7 cellular contexts compared by ENCODE assay signal in the genomic region with DNA sequence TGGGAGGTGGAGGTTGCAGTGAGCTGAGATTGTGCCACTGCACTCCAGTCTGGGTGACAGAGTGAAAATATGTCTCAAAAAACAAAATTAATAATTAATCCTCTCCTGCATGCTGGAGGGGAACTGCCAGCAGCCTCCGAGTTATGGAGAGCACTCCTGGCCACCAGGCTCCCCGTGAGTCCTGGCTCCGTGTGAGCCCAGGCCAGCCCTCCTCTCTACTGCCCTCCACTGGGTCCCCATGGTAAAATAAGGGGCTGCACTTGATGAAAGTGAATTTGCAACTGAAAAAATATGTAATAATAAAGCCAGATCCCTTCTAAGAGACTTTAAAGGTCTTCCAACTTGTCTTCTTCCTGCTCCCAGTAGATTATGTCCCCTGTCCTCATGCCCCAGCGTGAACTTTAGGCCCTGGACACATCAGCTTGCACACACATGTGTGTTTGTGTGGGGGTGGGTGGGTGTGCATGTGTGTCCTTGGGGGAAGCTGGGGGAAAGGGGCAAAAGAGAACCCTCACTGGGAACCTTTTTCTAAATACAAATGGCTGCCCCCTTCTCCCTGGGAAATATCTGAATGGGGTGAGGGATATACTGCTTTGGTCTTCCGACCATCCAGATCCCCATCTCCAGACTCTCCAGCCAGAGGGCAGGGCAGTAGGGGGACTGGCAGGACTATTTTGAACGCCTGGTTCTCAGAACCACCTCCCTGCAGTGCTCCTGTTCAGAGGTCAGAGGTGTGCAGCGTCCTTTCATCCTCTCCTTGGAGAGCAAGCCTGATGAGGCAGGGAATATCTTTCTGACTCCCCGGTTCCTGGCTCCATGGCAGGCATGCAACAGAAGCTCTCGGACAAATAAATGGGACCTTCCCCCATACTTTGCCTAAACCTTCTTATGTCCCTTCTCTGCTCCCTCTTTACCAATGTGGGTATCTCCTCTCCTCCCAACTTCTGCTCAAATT. TPM values are rescaled to one million over a fixed set of nuclear protein-coding genes. Genes with fewer than 3 reads are reported as not detected.
DNase-seq lines count a peak whose midpoint lies in the region; ATAC-seq and TF ChIP-seq lines count a peak whose summit lies in the region.

No MANE protein-coding gene starts in this region.

- 93% methylated on average over 9 of the region's 9 CpGs for WGBS in liver

- no peak overlapping the region for H3K4me3 Mint-ChIP-seq in activated naive CD8-positive, alpha-beta T cell treated with anti-CD3 and anti-CD28 coated beads, Interleukin-2, amount 10 ng/mL, durations not matched to agents 7 days and 5 days

- no peaks in the 10 kb centered on the region for H3K36me3 Mint-ChIP-seq in activated naive CD8-positive, alpha-beta T cell treated with anti-CD3 and anti-CD28 coated beads, Interleukin-2, amount 10 ng/mL, durations not matched to agents 7 days and 5 days

- TF ChIP-seq CTCF in GM12872 (IDR thresholded peaks at IDR 0.05; ENCODE audit: insufficient read depth, low read depth, low read length) (peak; percentile 66), liver (IDR thresholded peaks at IDR 0.05; ENCODE audit: low read depth, low read length, missing input control) (peak; percentile 31)

- ATAC-seq in activated naive CD8-positive, alpha-beta T cell treated with anti-CD3 and anti-CD28 coated beads, Interleukin-2, amount 10 ng/mL, durations not matched to agents 7 days and 5 days (ENCODE audit: low read depth) = peak; percentile 88
- no peak for ATAC-seq in GM18868 (IDR thresholded peaks at IDR 0.05; ENCODE audit: unreplicated experiment)

- no peaks in the 10 kb centered on the region for H3K27me3 ChIP-seq in liver (ENCODE audit: control insufficient read depth in 4 of 4, insufficient read depth in 4 of 4, low read length in 3 of 4)
- no peaks in the 10 kb centered on the region for H3K27me3 ChIP-seq in MG63

- H3K36me3 ChIP-seq in liver (ENCODE audit: control insufficient read depth in 4 of 4, insufficient read depth in 3 of 4, low read depth in 1 of 4, low read length in 3 of 4) = no peaks in the 10 kb centered on the region
- no peaks in the 10 kb centered on the region for H3K36me3 ChIP-seq in MG63

- POLR2A ChIA-PET in activated naive CD8-positive, alpha-beta T cell treated with anti-CD3 and anti-CD28 coated beads, Interleukin-2, amount 10 ng/mL, durations not matched to agents 7 days and 5 days (lab: Charles Lee) = interaction anchor here (0.9 kb wide), 1 partner anchor 71 kb away, joined by 3 read pairs; a partner anchor contains a TSS

- H3K9me3 ChIP-seq in liver (ENCODE audit: control insufficient read depth in 4 of 4, low read length in 3 of 4) = no peaks in the 10 kb centered on the region
- peaks cover 2% of the 10 kb centered on the region; the same call in 1 of the 2 replicates for H3K9me3 ChIP-seq in MG63

- H3K27ac Mint-ChIP-seq in activated naive CD8-positive, alpha-beta T cell treated with anti-CD3 and anti-CD28 coated beads, Interleukin-2, amount 10 ng/mL, durations not matched to agents 7 days and 5 days = no peak overlapping the region

- H3K27ac ChIP-seq in liver (ENCODE audit: low read depth in 1 of 2, low read length in 2 of 2) = no peak overlapping the region

- H3K4me3 ChIP-seq in liver (ENCODE audit: low read depth in 1 of 3, low read length in 3 of 3) (no peak overlapping the region), MG63 (no peak overlapping the region)

- peaks cover 24% of the 10 kb centered on the region for H3K27me3 Mint-ChIP-seq in activated naive CD8-positive, alpha-beta T cell treated with anti-CD3 and anti-CD28 coated beads, Interleukin-2, amount 10 ng/mL, durations not matched to agents 7 days and 5 days

- peaks cover 3% of the 10 kb centered on the region for H3K4me1 Mint-ChIP-seq in activated naive CD8-positive, alpha-beta T cell treated with anti-CD3 and anti-CD28 coated beads, Interleukin-2, amount 10 ng/mL, durations not matched to agents 7 days and 5 days

- H3K9ac ChIP-seq in liver (ENCODE audit: low read depth in 1 of 2, low read length in 2 of 2) = no peak overlapping the region

- peaks cover 4 to 21% (median 8%) of the 10 kb centered on the region in 4 donors for H3K4me1 ChIP-seq in liver (ENCODE audit: control insufficient read depth in 4 of 4, insufficient read depth in 4 of 4, low read length in 3 of 4)

- TF ChIP-seq RAD21 in liver (IDR thresholded peaks at IDR 0.05) = peak in 1 of 2 donors; percentile 78

- H3K9me3 Mint-ChIP-seq in activated naive CD8-positive, alpha-beta T cell treated with anti-CD3 and anti-CD28 coated beads, Interleukin-2, amount 10 ng/mL, durations not matched to agents 7 days and 5 days = no peaks in the 10 kb centered on the region

- DNase-seq in HUDEP-2 (lab: John Stamatoyannopoulos, UW; ENCODE audit: unreplicated experiment in 76 of 76) (peak in 64 of 76 experiments; percentile 3 to 77 (median 40)), NCI-H1930 (lab: John Stamatoyannopoulos, UW) (no peak), MG63 (no peak)
- DNase-seq in activated naive CD8-positive, alpha-beta T cell treated with anti-CD3 and anti-CD28 coated beads, Interleukin-2, amount 10 ng/mL, durations not matched to agents 7 days and 5 days = peak; percentile 60

TF ChIP-seq in liver, 16 proteins besides CTCF, POLR2A, EP300 and RAD21:
- peak in 1 of 2 donors; percentile 6 for TF ChIP-seq RXRA (IDR thresholded peaks at IDR 0.05)
- TF ChIP-seq, protein P1, sequence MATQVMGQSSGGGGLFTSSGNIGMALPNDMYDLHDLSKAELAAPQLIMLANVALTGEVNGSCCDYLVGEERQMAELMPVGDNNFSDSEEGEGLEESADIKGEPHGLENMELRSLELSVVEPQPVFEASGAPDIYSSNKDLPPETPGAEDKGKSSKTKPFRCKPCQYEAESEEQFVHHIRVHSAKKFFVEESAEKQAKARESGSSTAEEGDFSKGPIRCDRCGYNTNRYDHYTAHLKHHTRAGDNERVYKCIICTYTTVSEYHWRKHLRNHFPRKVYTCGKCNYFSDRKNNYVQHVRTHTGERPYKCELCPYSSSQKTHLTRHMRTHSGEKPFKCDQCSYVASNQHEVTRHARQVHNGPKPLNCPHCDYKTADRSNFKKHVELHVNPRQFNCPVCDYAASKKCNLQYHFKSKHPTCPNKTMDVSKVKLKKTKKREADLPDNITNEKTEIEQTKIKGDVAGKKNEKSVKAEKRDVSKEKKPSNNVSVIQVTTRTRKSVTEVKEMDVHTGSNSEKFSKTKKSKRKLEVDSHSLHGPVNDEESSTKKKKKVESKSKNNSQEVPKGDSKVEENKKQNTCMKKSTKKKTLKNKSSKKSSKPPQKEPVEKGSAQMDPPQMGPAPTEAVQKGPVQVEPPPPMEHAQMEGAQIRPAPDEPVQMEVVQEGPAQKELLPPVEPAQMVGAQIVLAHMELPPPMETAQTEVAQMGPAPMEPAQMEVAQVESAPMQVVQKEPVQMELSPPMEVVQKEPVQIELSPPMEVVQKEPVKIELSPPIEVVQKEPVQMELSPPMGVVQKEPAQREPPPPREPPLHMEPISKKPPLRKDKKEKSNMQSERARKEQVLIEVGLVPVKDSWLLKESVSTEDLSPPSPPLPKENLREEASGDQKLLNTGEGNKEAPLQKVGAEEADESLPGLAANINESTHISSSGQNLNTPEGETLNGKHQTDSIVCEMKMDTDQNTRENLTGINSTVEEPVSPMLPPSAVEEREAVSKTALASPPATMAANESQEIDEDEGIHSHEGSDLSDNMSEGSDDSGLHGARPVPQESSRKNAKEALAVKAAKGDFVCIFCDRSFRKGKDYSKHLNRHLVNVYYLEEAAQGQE (IDR thresholded peaks at IDR 0.05) = no peak
TF ChIP-seq in liver: peak in this region for 1.

RNA-seq across cellular contexts. Expression of a gene that starts 26.2 kb away (rescaled TPM):
- total RNA-seq in activated naive CD8-positive, alpha-beta T cell treated with anti-CD3 and anti-CD28 coated beads, Interleukin-2, amount 10 ng/mL, durations not matched to agents 7 days and 5 days = 10 to 100 TPM; 31.8 to 32.7 TPM
- total RNA-seq in liver = 10 to 100 TPM in 1 of 2 donors, not detected in 1; 25.7 TPM
- 1 to 10 TPM in 1 of 2 donors, under 1 TPM in 1; 0.29 to 1.3 TPM for polyA plus RNA-seq in liver
- total RNA-seq in MG63 (2014; rRNA removed; shearing (Covaris generic); ENCODE audit: low replicate concordance) = 42.1 and 56.8 TPM in 2 replicates

Comparison
In these comparisons a context has a peak if more than half of its experiments do, and no peak if none do; other contexts are left out.
1. DNase-seq: peak in HUDEP-2 (64 of 76) and activated naive CD8-positive, alpha-beta T cell treated with anti-CD3 and anti-CD28 coated beads, Interleukin-2, amount 10 ng/mL, durations not matched to agents 7 days and 5 days (single experiment); none in NCI-H1930 (0 of 2) and MG63 (single experiment).